ENCODE assay signal across 12 cellular contexts in the genomic region with DNA sequence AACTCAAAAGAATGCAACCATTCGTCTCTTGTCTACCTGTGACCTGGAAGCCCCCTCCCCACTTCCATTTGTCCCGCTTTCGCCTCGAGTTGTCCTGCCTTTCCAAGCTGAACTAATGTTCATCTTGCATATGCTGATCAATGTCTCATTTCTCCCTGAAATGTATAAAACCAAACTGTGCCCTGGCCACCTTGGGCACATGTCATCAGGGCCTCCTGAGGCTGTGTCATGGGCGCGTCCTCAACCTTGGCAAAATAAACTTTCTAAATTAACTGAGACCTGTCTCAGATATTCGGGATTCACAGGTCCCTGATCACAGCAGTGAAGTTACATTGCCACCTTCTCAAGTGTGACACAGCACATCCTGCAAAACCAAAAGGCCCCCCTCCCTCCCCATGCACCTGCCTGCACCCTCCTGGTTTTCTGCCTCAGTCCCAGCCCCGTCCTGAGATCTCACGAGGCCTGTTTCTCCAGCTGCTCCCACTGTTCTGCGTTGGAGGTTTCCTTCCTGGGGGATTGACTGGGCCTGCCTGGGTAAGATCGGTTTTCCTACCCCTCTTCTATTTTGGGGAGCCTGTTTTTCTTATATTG.
"Had no signal": no experiment of that assay in that cellular context is flagged by ENCODE, and none has a peak within 500 bp of the region (broad histone marks: within the 10 kb centered on the region; RNA-seq: fewer than 3 reads in every experiment).

No MANE protein-coding gene starts in this region.

- H3K36me3 Mint-ChIP-seq: activated CD4-positive, alpha-beta memory T cell treated with anti-CD3 and anti-CD28 coated beads for 36 hours; activated naive CD8-positive, alpha-beta T cell treated with anti-CD3 and anti-CD28 coated beads, Interleukin-2, amount 10 ng/mL, durations not matched to agents 7 days and 5 days; brain had no signal

- ATAC-seq: activated CD4-positive, alpha-beta T cell treated with anti-CD3 and anti-CD28 coated beads for 36 hours had no signal

- H3K27ac ChIP-seq: ovary, WERI-Rb-1 had no signal

- H3K4me3 Mint-ChIP-seq: activated CD4-positive, alpha-beta memory T cell treated with anti-CD3 and anti-CD28 coated beads for 36 hours; activated CD4-positive, alpha-beta T cell treated with anti-CD3 and anti-CD28 coated beads for 36 hours; activated naive CD8-positive, alpha-beta T cell treated with anti-CD3 and anti-CD28 coated beads, Interleukin-2, amount 10 ng/mL, durations not matched to agents 7 days and 5 days; brain had no signal

- DNase-seq: activated CD4-positive, alpha-beta memory T cell treated with anti-CD3 and anti-CD28 coated beads for 36 hours; activated CD4-positive, alpha-beta T cell treated with anti-CD3 and anti-CD28 coated beads for 36 hours; activated gamma-delta T cell treated with Interleukin-2 at 50 U/mL for 16 hours; activated naive CD8-positive, alpha-beta T cell treated with anti-CD3 and anti-CD28 coated beads, Interleukin-2, amount 10 ng/mL, durations not matched to agents 7 days and 5 days; activated T-cell treated with anti-CD3 and anti-CD28 coated beads, Interleukin-2, amount 50 U/mL, for 48 hours; dermis blood vessel endothelial cell; ovary; stimulated activated CD4-positive, alpha-beta T cell treated with anti-CD3 and anti-CD28 coated beads, Interleukin-2, amount 100 ng/mL, for 48 hours; stimulated activated naive CD4-positive, alpha-beta T cell; WERI-Rb-1 had no signal

- H3K27ac Mint-ChIP-seq: activated CD4-positive, alpha-beta memory T cell treated with anti-CD3 and anti-CD28 coated beads for 36 hours; activated CD4-positive, alpha-beta T cell treated with anti-CD3 and anti-CD28 coated beads for 36 hours; activated naive CD8-positive, alpha-beta T cell treated with anti-CD3 and anti-CD28 coated beads, Interleukin-2, amount 10 ng/mL, durations not matched to agents 7 days and 5 days had no signal

- H3K27me3 Mint-ChIP-seq: brain had no signal

- H3K36me3 ChIP-seq: ovary, tibial nerve, WERI-Rb-1 had no signal

- H3K9me3 Mint-ChIP-seq: activated CD4-positive, alpha-beta memory T cell treated with anti-CD3 and anti-CD28 coated beads for 36 hours; activated naive CD8-positive, alpha-beta T cell treated with anti-CD3 and anti-CD28 coated beads, Interleukin-2, amount 10 ng/mL, durations not matched to agents 7 days and 5 days; brain had no signal

- H3K4me3 ChIP-seq: ovary had no signal

- H3K4me1 Mint-ChIP-seq: activated CD4-positive, alpha-beta T cell treated with anti-CD3 and anti-CD28 coated beads for 36 hours had no signal

- H3K9me3 ChIP-seq: ovary, tibial nerve had no signal

- H3K27me3 ChIP-seq: ovary, tibial nerve had no signal
